In genomic region chr19:2021453-2022140, GRCh38 we compare ENCODE assay signal across 1 cellular context.
TF ChIP-seq lines count a peak whose summit lies in the region.

No MANE protein-coding gene starts in this region.

TF ChIP-seq in K562, 482 proteins besides CTCF, POLR2A, EP300 and RAD21:
- TF ChIP-seq DPF2 (IDR thresholded peaks at IDR 0.05) (0 out of 2 replicates have a peak, but pooled peaks have one; percentile 32), ZNF511 (CRISPR knock-in tag; IDR thresholded peaks at IDR 0.05) (no peak), MNT (conservative IDR thresholded peaks at IDR 0.05) (no peak), CCAR2 (IDR thresholded peaks at IDR 0.05; ENCODE audit: low read depth, low read length) (no peak), ZFP36 (IDR thresholded peaks at IDR 0.05; ENCODE audit: low read depth, low read length, partially characterized antibody) (no peak)
